8 cellular contexts compared by ENCODE assay signal in the genomic region with DNA sequence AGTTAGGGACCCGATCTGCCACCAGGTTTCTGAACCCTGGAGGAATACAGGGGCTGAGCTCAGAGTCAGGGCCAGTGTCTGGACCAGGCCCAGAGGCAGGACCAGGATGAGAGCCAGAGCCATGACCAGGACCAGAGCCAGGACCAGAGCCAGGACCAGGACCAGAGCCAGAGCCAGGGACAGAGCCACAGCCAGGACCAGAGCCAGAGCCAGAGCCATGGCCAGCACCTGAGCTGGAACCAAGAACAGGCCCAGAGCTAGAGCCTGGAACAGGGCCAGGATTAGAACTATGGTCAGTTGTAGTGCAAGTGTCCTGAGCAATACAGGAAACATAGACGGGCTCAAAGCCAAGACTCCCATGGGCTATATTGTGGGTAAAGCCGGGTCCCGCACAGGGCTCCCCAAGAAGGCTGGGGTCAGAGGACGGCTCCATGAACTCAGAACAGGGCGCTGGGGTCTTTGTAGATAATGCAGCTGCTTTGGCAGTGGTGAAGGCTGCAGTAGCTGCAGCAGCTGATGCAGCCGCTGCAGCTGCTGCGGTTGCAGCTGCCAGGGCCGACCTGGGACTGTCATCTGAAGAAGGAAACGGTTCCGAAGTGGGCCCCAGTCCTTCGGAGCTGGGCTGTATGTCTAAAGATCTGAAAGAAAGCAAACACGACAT. TPM values are rescaled to one million over a fixed set of nuclear protein-coding genes. Genes with fewer than 3 reads are reported as not detected.
DNase-seq lines count a peak whose midpoint lies in the region; ATAC-seq lines count a peak whose summit lies in the region.

No MANE protein-coding gene starts in this region.

- DNase-seq in DMS53 (lab: John Stamatoyannopoulos, UW): peak; percentile 62
- DNase-seq in DMS53 treated with DMSO at 0.1 percent for 48 hours (lab: John Stamatoyannopoulos, UW; ENCODE audit: unreplicated experiment): no peak
- DNase-seq in activated naive CD8-positive, alpha-beta T cell treated with anti-CD3 and anti-CD28 coated beads for 36 hours: no peak
- DNase-seq in immature natural killer cell: no peak
- DNase-seq in foreskin melanocyte: no peak
- DNase-seq in occipital lobe (lab: John Stamatoyannopoulos, UW): no peak

- H3K4me1 ChIP-seq in stomach smooth muscle (ENCODE audit: control insufficient read depth, insufficient read depth, low read length): peaks cover 42% of the 10 kb centered on the region

- H3K27me3 ChIP-seq in stomach smooth muscle (ENCODE audit: control insufficient read depth in 1 of 2, insufficient read depth in 2 of 2, low read length in 2 of 2): no peaks in the 10 kb centered on the region

- H3K27ac ChIP-seq in stomach smooth muscle (ENCODE audit: low read length): peak overlapping the region; percentile 93

- peak overlapping the region; percentile 47 to 54 for H3K9ac ChIP-seq in stomach smooth muscle (ENCODE audit: low read length in 2 of 2)

- no peak for ATAC-seq in GM21381 (IDR thresholded peaks at IDR 0.05; ENCODE audit: unreplicated experiment)

- no peaks in the 10 kb centered on the region for H3K9me3 ChIP-seq in stomach smooth muscle (ENCODE audit: control insufficient read depth in 2 of 2, low read length in 2 of 2)

- H3K9me3 Mint-ChIP-seq in activated naive CD8-positive, alpha-beta T cell treated with anti-CD3 and anti-CD28 coated beads for 36 hours: peaks cover 3% of the 10 kb centered on the region
- no peaks in the 10 kb centered on the region for H3K9me3 Mint-ChIP-seq in immature natural killer cell

- H3K4me3 ChIP-seq in stomach smooth muscle (ENCODE audit: low read length in 2 of 2): peak overlapping the region; percentile 90 to 92

- peak overlapping the region; percentile 73 for H3K4me3 Mint-ChIP-seq in activated naive CD8-positive, alpha-beta T cell treated with anti-CD3 and anti-CD28 coated beads for 36 hours
- peak overlapping the region; percentile 86 to 96 (median 90) for H3K4me3 Mint-ChIP-seq in immature natural killer cell

- H3K27ac Mint-ChIP-seq in activated naive CD8-positive, alpha-beta T cell treated with anti-CD3 and anti-CD28 coated beads for 36 hours: peak overlapping the region; percentile 85
- H3K27ac Mint-ChIP-seq in immature natural killer cell: peak overlapping the region; percentile 95 to 97 (median 97)

- peaks cover 25% of the 10 kb centered on the region in 2 donors for H3K36me3 ChIP-seq in stomach smooth muscle (ENCODE audit: control insufficient read depth in 2 of 2, insufficient read depth in 2 of 2, low read length in 2 of 2)

- H3K36me3 Mint-ChIP-seq in activated naive CD8-positive, alpha-beta T cell treated with anti-CD3 and anti-CD28 coated beads for 36 hours: peaks cover 10% of the 10 kb centered on the region
- H3K36me3 Mint-ChIP-seq in immature natural killer cell: peaks cover 0 to 7% (median 0%) of the 10 kb centered on the region in 3 donors

- H3K4me1 Mint-ChIP-seq in activated naive CD8-positive, alpha-beta T cell treated with anti-CD3 and anti-CD28 coated beads for 36 hours: peaks cover 40% of the 10 kb centered on the region
- peaks cover 46% of the 10 kb centered on the region in 2 donors for H3K4me1 Mint-ChIP-seq in immature natural killer cell

- no peaks in the 10 kb centered on the region for H3K27me3 Mint-ChIP-seq in activated naive CD8-positive, alpha-beta T cell treated with anti-CD3 and anti-CD28 coated beads for 36 hours
- peaks cover 13 to 21% (median 15%) of the 10 kb centered on the region in 3 donors for H3K27me3 Mint-ChIP-seq in immature natural killer cell (ENCODE audit: low read depth in 3 of 3)

RNA-seq across cellular contexts. Expression of gene SPAG8, which starts 0.6 kb away (rescaled TPM):
- 1 to 10 TPM in 1 of 2 experiments, under 1 TPM in 1; 0.68 to 1.0 TPM for total RNA-seq in activated naive CD8-positive, alpha-beta T cell treated with anti-CD3 and anti-CD28 coated beads for 36 hours
- polyA plus RNA-seq in immature natural killer cell: 1 to 10 TPM in 1 of 3 donors, under 1 TPM in 1, not detected in 1; 0.43 to 2.1 TPM
- total RNA-seq in occipital lobe: 4.7 TPM

RNA-seq across cellular contexts. Expression of gene HINT2, which starts 3.3 kb away (rescaled TPM):
- total RNA-seq in activated naive CD8-positive, alpha-beta T cell treated with anti-CD3 and anti-CD28 coated beads for 36 hours: 10 to 100 TPM; 65.0 to 70.1 TPM
- 100 to 1,000 TPM; 105 to 124 (median 122) TPM for polyA plus RNA-seq in immature natural killer cell
- 7.0 TPM for total RNA-seq in occipital lobe

RNA-seq across cellular contexts. Expression of gene FAM221B, which starts 17.0 kb away (rescaled TPM):
- total RNA-seq in activated naive CD8-positive, alpha-beta T cell treated with anti-CD3 and anti-CD28 coated beads for 36 hours: not detected
- not detected for polyA plus RNA-seq in immature natural killer cell
- not detected for total RNA-seq in occipital lobe

RNA-seq across cellular contexts. Expression of gene TMEM8B, which starts 17.5 kb away (rescaled TPM):
- 1 to 10 TPM; 2.8 to 3.1 TPM for total RNA-seq in activated naive CD8-positive, alpha-beta T cell treated with anti-CD3 and anti-CD28 coated beads for 36 hours
- polyA plus RNA-seq in immature natural killer cell: 1 to 10 TPM; 1.1 to 2.1 (median 1.6) TPM
- 5.6 TPM for total RNA-seq in occipital lobe

RNA-seq across cellular contexts. Expression of gene NPR2, which starts 20.1 kb away (rescaled TPM):
- 1 to 10 TPM; 4.7 to 8.9 TPM for total RNA-seq in activated naive CD8-positive, alpha-beta T cell treated with anti-CD3 and anti-CD28 coated beads for 36 hours
- polyA plus RNA-seq in immature natural killer cell: under 1 TPM in 1 of 3 donors, not detected in 2; 0.46 TPM
- 11.2 TPM for total RNA-seq in occipital lobe
